1 cellular context compared by ENCODE assay signal in the genomic region with DNA sequence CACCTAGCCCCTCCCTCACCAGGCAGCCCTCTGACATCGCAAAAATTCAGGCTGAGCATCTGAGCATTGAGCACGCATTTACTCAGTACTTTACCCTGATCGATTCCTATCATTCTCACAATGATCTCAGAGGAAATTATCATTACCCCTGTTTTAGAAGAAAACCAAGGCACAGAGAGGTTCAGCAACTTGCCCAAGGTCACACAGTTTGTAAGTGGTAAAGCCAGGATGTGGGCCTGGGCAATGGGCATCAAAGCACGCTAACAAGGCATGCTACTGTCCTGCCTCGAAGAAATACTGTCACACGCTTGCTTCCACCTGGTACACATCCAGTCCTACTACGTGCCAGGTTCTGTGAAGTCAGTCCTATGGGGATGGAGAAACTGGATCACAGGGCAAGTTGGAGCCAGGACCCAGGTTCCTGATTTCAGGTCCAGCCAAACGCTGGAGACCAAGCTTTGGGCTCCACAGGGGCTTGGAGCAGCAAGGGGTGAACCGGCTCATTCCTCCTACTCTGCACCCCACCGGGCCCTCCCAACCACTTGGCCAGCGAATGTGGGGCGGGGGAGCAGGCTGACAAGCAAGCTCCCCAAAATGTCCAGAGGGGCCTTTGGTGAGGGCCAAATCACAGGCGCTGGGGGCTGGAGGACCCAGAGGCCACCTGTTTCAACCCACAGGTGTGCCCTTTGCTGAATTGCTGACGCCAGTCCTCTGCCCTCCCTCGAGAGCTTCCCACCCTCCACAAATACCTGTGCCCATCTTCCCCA.
A peak's percentile ranks its signal among the peaks of the same experiment; 100 is the strongest.
TF ChIP-seq lines count a peak whose summit lies in the region.

No MANE protein-coding gene starts in this region.

TF ChIP-seq in HepG2, 621 proteins besides CTCF, POLR2A, EP300 and RAD21:
- peak; percentile 84 for TF ChIP-seq ZKSCAN1 (IDR thresholded peaks at IDR 0.05; ENCODE audit: low read length)
- peak; percentile 89 for TF ChIP-seq ZNF768 (CRISPR knock-in tag; IDR thresholded peaks at IDR 0.05)
- TF ChIP-seq, protein P1, sequence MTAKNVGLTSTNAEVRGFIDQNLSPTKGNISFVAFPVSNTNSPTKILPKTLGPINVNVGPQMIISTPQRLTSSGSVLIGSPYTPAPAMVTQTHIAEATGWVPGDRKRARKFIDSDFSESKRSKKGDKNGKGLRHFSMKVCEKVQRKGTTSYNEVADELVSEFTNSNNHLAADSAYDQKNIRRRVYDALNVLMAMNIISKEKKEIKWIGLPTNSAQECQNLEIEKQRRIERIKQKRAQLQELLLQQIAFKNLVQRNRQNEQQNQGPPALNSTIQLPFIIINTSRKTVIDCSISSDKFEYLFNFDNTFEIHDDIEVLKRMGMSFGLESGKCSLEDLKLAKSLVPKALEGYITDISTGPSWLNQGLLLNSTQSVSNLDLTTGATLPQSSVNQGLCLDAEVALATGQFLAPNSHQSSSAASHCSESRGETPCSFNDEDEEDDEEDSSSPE (CRISPR knock-in tag; IDR thresholded peaks at IDR 0.05), result no peak
- no peak for TF ChIP-seq FOXK2 (IDR thresholded peaks at IDR 0.05)
TF ChIP-seq in HepG2: peak in this region for 2.
